ENCODE assay signal across 8 cellular contexts in the genomic region with DNA sequence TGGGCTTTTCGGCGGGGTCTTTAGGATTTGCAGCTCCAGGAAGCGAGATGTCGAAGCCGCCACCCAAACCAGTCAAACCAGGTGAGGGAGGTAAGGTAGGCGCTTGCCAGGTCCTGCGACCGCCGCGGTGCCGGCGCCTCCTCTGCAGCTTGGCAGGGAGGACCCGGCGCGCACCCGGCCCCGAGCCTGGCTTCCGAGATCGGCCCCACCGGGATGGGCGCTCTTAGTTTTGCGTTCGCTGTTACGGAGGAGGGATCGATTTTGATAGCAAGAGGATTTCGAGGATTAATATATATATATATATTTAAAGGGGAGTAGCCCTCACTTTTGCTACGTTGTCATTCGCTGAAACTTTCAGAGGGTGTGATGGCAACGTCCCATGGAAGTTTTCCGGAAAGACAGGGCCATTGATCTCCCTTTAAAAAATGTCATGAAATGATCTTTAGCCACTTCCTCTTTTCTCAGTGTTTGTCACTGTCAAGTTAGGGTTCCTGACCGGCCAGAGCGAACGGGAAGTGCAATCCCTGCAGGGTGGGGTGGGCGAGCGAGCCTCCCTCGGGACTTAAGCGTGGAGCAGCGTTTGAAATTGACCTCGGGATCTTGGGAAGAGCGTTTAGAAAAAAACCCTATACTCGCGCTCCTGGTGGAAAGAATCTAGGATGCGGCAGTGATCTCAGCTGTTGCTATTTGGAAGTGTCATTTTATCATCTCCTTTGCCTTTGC. TPM values are rescaled to one million over a fixed set of nuclear protein-coding genes. Genes with fewer than 3 reads are reported as not detected.
DNase-seq lines count a peak whose midpoint lies in the region; ATAC-seq and TF ChIP-seq lines count a peak whose summit lies in the region.

No MANE protein-coding gene starts in this region.

- peak; percentile 33 for DNase-seq in NCI-H460 (ENCODE audit: extremely low read depth, low read depth)
- DNase-seq in activated CD8-positive, alpha-beta memory T cell treated with anti-CD3 and anti-CD28 coated beads for 24 hours = peak; percentile 63
- DNase-seq in esophagus muscularis mucosa (ENCODE audit: extremely low spot score) = peak; percentile 92
- DNase-seq in ureter (ENCODE audit: low spot score) = peak; percentile 79

- TF ChIP-seq CTCF in C4-2B (conservative IDR thresholded peaks at IDR 0.05) (0 out of 2 replicates have a peak, but pooled peaks have one; percentile 13), esophagus muscularis mucosa (IDR thresholded peaks at IDR 0.05) (peak; percentile 38 to 68 (median 38))

- TF ChIP-seq EP300 in esophagus muscularis mucosa (IDR thresholded peaks at IDR 0.05) = no peak

- H3K9me3 ChIP-seq in esophagus muscularis mucosa = no peaks in the 10 kb centered on the region
- H3K9me3 ChIP-seq in mucosa of stomach (ENCODE audit: control insufficient read depth, low read length) = no peaks in the 10 kb centered on the region

- no peaks in the 10 kb centered on the region for H3K36me3 ChIP-seq in esophagus muscularis mucosa
- no peaks in the 10 kb centered on the region for H3K36me3 ChIP-seq in mucosa of stomach (ENCODE audit: control insufficient read depth, insufficient read depth, low read length)

- no peaks in the 10 kb centered on the region for H3K27me3 ChIP-seq in esophagus muscularis mucosa
- H3K27me3 ChIP-seq in mucosa of stomach (ENCODE audit: control insufficient read depth, insufficient read depth, low read length) = no peaks in the 10 kb centered on the region

- ATAC-seq in GM18867 (IDR thresholded peaks at IDR 0.05; ENCODE audit: unreplicated experiment) (peak; percentile 36), HG03045 (IDR thresholded peaks at IDR 0.05; ENCODE audit: unreplicated experiment) (peak; percentile 27)

- intact Hi-C loops in esophagus muscularis mucosa (cut with DNase I) = loop anchor here (5.0 kb wide), 1 partner anchor 137 kb away; a partner anchor contains a TSS

- H3K9ac ChIP-seq in mucosa of stomach (ENCODE audit: low read length) = peak overlapping the region; percentile 83

- TF ChIP-seq POLR2A in esophagus muscularis mucosa (IDR thresholded peaks at IDR 0.05; ENCODE audit: low read depth) = no peak

- 0% methylated on average over 23 of the region's 43 CpGs for WGBS in esophagus muscularis mucosa

- H3K4me3 ChIP-seq in esophagus muscularis mucosa = peak overlapping the region; percentile 82 to 99 (median 96)
- H3K4me3 ChIP-seq in mucosa of stomach (ENCODE audit: low read length) = peak overlapping the region; percentile 83

- H3K4me1 ChIP-seq in esophagus muscularis mucosa (peaks cover 33 to 56% (median 43%) of the 10 kb centered on the region in 4 donors), mucosa of stomach (ENCODE audit: control insufficient read depth, insufficient read depth, low read length) (peaks cover 45% of the 10 kb centered on the region)

- H3K27ac ChIP-seq in C4-2B (peak overlapping the region; percentile 82), esophagus muscularis mucosa (replicated peaks in 1 of 4) (peak overlapping the region; percentile 94 to 98 (median 96))

RNA-seq across cellular contexts. Expression of a gene that starts 0.5 kb away (rescaled TPM):
- 15.7 and 19.3 TPM in 2 replicates for total RNA-seq in NCI-H460 (2014; rRNA removed; shearing (Covaris generic))
- polyA plus RNA-seq in NCI-H460 (2014; cell fraction: nucleus; rRNA removed) = 7.4 and 8.4 TPM in 2 replicates
- total RNA-seq in esophagus muscularis mucosa = 10 to 100 TPM; 22.9 to 29.3 (median 26.9) TPM
- 49.7 TPM for total RNA-seq in ureter

RNA-seq across cellular contexts. Expression of a gene that starts 0.9 kb away (rescaled TPM):
- 19.5 and 23.3 TPM in 2 replicates for total RNA-seq in NCI-H460 (2014; rRNA removed; shearing (Covaris generic))
- polyA plus RNA-seq in NCI-H460 (2014; cell fraction: nucleus; rRNA removed) = 9.8 and 10.8 TPM in 2 replicates
- total RNA-seq in esophagus muscularis mucosa (10 to 100 TPM in 2 of 4 donors, 1 to 10 TPM in 2; 5.4 to 18.3 (median 10.0) TPM), ureter (42.2 TPM)

Comparison
In these comparisons a context has a peak if more than half of its experiments do, and no peak if none do; other contexts are left out.
1. Peak in every context shown above with its lines: DNase-seq, ATAC-seq, H3K4me3 ChIP-seq and H3K27ac ChIP-seq.
2. DNase-seq: peak in every context shown above with its lines; median percentile 92 in esophagus muscularis mucosa; 79 in ureter; 63 in activated CD8-positive, alpha-beta memory T cell treated with anti-CD3 and anti-CD28 coated beads for 24 hours; 33 in NCI-H460.